Comparison of ENCODE assay signal across 11 cellular contexts in the genomic region with DNA sequence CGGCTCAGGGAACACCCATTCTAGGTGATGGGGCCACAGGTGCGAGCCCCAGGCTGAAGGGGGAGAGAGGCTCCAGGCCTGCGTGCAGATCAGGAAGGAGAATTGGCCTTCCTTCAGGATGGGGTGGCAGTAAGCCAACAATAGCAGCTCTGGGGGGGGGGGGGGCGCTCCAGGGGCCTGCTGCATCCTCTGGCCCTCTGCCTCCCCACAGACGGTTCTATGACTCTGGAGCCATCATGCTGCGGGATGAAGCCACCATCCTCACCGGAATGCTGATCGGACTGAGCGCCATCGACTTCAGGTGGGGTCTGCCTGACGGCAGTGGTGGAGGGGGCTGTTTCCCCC. TPM values are rescaled to one million over a fixed set of nuclear protein-coding genes. Genes with fewer than 3 reads are reported as not detected.
DNase-seq lines count a peak whose midpoint lies in the region; ATAC-seq and TF ChIP-seq lines count a peak whose summit lies in the region.
"Had no signal": no experiment of that assay in that cellular context is flagged by ENCODE, and none has a peak within 500 bp of the region (broad histone marks: within the 10 kb centered on the region; RNA-seq: fewer than 3 reads in every experiment).

No MANE protein-coding gene starts in this region.

- no peak overlapping the region for H3K9ac ChIP-seq in HUES64 (ENCODE audit: low read depth, low read length)

- H3K36me3 ChIP-seq in HUES64 (ENCODE audit: insufficient read depth, low read length) = peaks cover 3% of the 10 kb centered on the region

- peaks cover 47% of the 10 kb centered on the region for H3K27me3 Mint-ChIP-seq in activated CD4-positive, alpha-beta T cell treated with anti-CD3 and anti-CD28 coated beads, Interleukin-2, amount 10 ng/mL, durations not matched to agents 24 days and 14 days
- H3K27me3 Mint-ChIP-seq in central memory CD8-positive, alpha-beta T cell = peaks cover 48% of the 10 kb centered on the region
- peaks cover 49% of the 10 kb centered on the region for H3K27me3 Mint-ChIP-seq in osteocyte (ENCODE audit: unreplicated experiment)

- TF ChIP-seq CTCF in osteocyte (IDR thresholded peaks at IDR 0.05) = no peak

- H3K4me3 Mint-ChIP-seq in activated CD4-positive, alpha-beta T cell treated with anti-CD3 and anti-CD28 coated beads, Interleukin-2, amount 10 ng/mL, durations not matched to agents 24 days and 14 days = peak overlapping the region; percentile 23
- H3K4me3 Mint-ChIP-seq in central memory CD8-positive, alpha-beta T cell = peak overlapping the region; percentile 66
- H3K4me3 Mint-ChIP-seq in osteocyte (ENCODE audit: unreplicated experiment) = peak overlapping the region; percentile 42

- ATAC-seq in central memory CD8-positive, alpha-beta T cell (replicated peaks; ENCODE audit: extremely low read depth, poor library complexity, severe bottlenecking) = no peak
- ATAC-seq in activated CD4-positive, CD25-positive, alpha-beta regulatory T cell treated with anti-CD3 and anti-CD28 coated beads, Interleukin-2, amount 50 U/mL, for 24 hours = no peak
- ATAC-seq in HG02642 (IDR thresholded peaks at IDR 0.05; ENCODE audit: poor library complexity, unreplicated experiment) (no peak), esophagus mucosa (no peak)

- H3K36me3 Mint-ChIP-seq in activated CD4-positive, alpha-beta T cell treated with anti-CD3 and anti-CD28 coated beads, Interleukin-2, amount 10 ng/mL, durations not matched to agents 24 days and 14 days (ENCODE audit: low read depth) = peaks cover 12% of the 10 kb centered on the region
- H3K36me3 Mint-ChIP-seq in central memory CD8-positive, alpha-beta T cell (ENCODE audit: insufficient read depth) = peaks cover 10% of the 10 kb centered on the region
- peaks cover 4% of the 10 kb centered on the region for H3K36me3 Mint-ChIP-seq in osteocyte (ENCODE audit: unreplicated experiment)

- H3K27ac Mint-ChIP-seq in activated CD4-positive, alpha-beta T cell treated with anti-CD3 and anti-CD28 coated beads, Interleukin-2, amount 10 ng/mL, durations not matched to agents 24 days and 14 days = no peak overlapping the region
- no peak overlapping the region for H3K27ac Mint-ChIP-seq in central memory CD8-positive, alpha-beta T cell (ENCODE audit: low read depth)
- no peak overlapping the region for H3K27ac Mint-ChIP-seq in osteocyte (ENCODE audit: unreplicated experiment)
- H3K27ac Mint-ChIP-seq: activated CD4-positive, alpha-beta T cell treated with anti-CD3 and anti-CD28 coated beads for 36 hours had no signal

- no peaks in the 10 kb centered on the region for H3K9me3 Mint-ChIP-seq in activated CD4-positive, alpha-beta T cell treated with anti-CD3 and anti-CD28 coated beads, Interleukin-2, amount 10 ng/mL, durations not matched to agents 24 days and 14 days
- H3K9me3 Mint-ChIP-seq in central memory CD8-positive, alpha-beta T cell = no peaks in the 10 kb centered on the region
- no peaks in the 10 kb centered on the region for H3K9me3 Mint-ChIP-seq in osteocyte (ENCODE audit: unreplicated experiment)

- WGBS in HUES64 = 54% methylated on average over 10 of the region's 11 CpGs

- intact Hi-C loops in activated CD4-positive, alpha-beta T cell treated with anti-CD3 and anti-CD28 coated beads, Interleukin-2, amount 10 ng/mL, durations not matched to agents 24 days and 14 days (cut with micrococcal nuclease) = no loop called here

- H3K4me3 ChIP-seq in HUES64 (ENCODE audit: low read length) = peak overlapping the region; percentile 52

- H3K4me1 ChIP-seq in HUES64 (ENCODE audit: insufficient read depth, low read length) = 0 out of 2 replicates have a peak, but pooled peaks cover 2% of the 10 kb centered on the region

- no peaks in the 10 kb centered on the region for H3K9me3 ChIP-seq in HUES64 (ENCODE audit: insufficient read depth, low read depth, low read length)

- H3K27ac ChIP-seq in HUES64 (ENCODE audit: low read depth, low read length) = no peak overlapping the region
- H3K27ac ChIP-seq: RWPE1 had no signal

- H3K27me3 ChIP-seq in HUES64 (ENCODE audit: insufficient read depth, low read length) = peaks cover 33% of the 10 kb centered on the region

- DNase-seq in activated CD4-positive, alpha-beta T cell treated with anti-CD3 and anti-CD28 coated beads, Interleukin-2, amount 10 ng/mL, durations not matched to agents 24 days and 14 days = no peak
- no peak for DNase-seq in activated CD4-positive, alpha-beta T cell treated with anti-CD3 and anti-CD28 coated beads for 4 hours
- no peak for DNase-seq in central memory CD8-positive, alpha-beta T cell (ENCODE audit: low spot score in 2 of 2)
- no peak for DNase-seq in osteocyte (ENCODE audit: extremely low spot score, unreplicated experiment)
- DNase-seq: activated CD4-positive, alpha-beta T cell treated with anti-CD3 and anti-CD28 coated beads for 36 hours; amniotic stem cell had no signal

- H3K4me1 Mint-ChIP-seq in activated CD4-positive, alpha-beta T cell treated with anti-CD3 and anti-CD28 coated beads, Interleukin-2, amount 10 ng/mL, durations not matched to agents 24 days and 14 days = peaks cover 10% of the 10 kb centered on the region
- H3K4me1 Mint-ChIP-seq in central memory CD8-positive, alpha-beta T cell = peaks cover 22% of the 10 kb centered on the region
- peaks cover 11% of the 10 kb centered on the region for H3K4me1 Mint-ChIP-seq in osteocyte (ENCODE audit: unreplicated experiment)

RNA-seq across cellular contexts. Expression of a gene that starts 6.1 kb away (rescaled TPM):
- total RNA-seq in activated CD4-positive, alpha-beta T cell treated with anti-CD3 and anti-CD28 coated beads, Interleukin-2, amount 10 ng/mL, durations not matched to agents 24 days and 14 days = 0.42 TPM in 1 of 2 replicates, not detected in the other
- 2.1 TPM for polyA plus RNA-seq in HUES64 (2013, experiment 1 of 2)
- polyA plus RNA-seq in HUES64 (2013, experiment 2 of 2) = 1.8 TPM
- total RNA-seq in osteocyte (0.38 and 0.60 TPM in 2 replicates), esophagus mucosa (6.0 TPM)

RNA-seq across cellular contexts. Expression of a gene that starts 10.1 kb away (rescaled TPM):
- total RNA-seq in activated CD4-positive, alpha-beta T cell treated with anti-CD3 and anti-CD28 coated beads, Interleukin-2, amount 10 ng/mL, durations not matched to agents 24 days and 14 days = 172 TPM in 2 replicates
- 120 TPM for polyA plus RNA-seq in HUES64 (2013, experiment 1 of 2)
- polyA plus RNA-seq in HUES64 (2013, experiment 2 of 2) = 130 TPM
- total RNA-seq in osteocyte = 109 and 122 TPM in 2 replicates
- total RNA-seq in esophagus mucosa = 126 TPM

RNA-seq across cellular contexts. Expression of a gene that starts 30.6 kb away (rescaled TPM):
- total RNA-seq in activated CD4-positive, alpha-beta T cell treated with anti-CD3 and anti-CD28 coated beads, Interleukin-2, amount 10 ng/mL, durations not matched to agents 24 days and 14 days = 33.0 and 34.6 TPM in 2 replicates
- polyA plus RNA-seq in HUES64 (2013, experiment 1 of 2) = 71.7 TPM
- 92.4 TPM for polyA plus RNA-seq in HUES64 (2013, experiment 2 of 2)
- total RNA-seq in osteocyte (574 and 620 TPM in 2 replicates), esophagus mucosa (767 TPM)

RNA-seq across cellular contexts. Expression of a gene that starts 46.6 kb away (rescaled TPM):
- not detected in 2 replicates for total RNA-seq in activated CD4-positive, alpha-beta T cell treated with anti-CD3 and anti-CD28 coated beads, Interleukin-2, amount 10 ng/mL, durations not matched to agents 24 days and 14 days
- polyA plus RNA-seq in HUES64 (2013, experiment 1 of 2) = not detected
- not detected for polyA plus RNA-seq in HUES64 (2013, experiment 2 of 2)
- total RNA-seq in osteocyte (not detected in 2 replicates), esophagus mucosa (not detected)
- total RNA-seq: activated CD4-positive, alpha-beta T cell treated with anti-CD3 and anti-CD28 coated beads for 36 hours had no signal

RNA-seq across cellular contexts. Expression of a gene that starts 49.2 kb away (rescaled TPM):
- 0.21 and 0.26 TPM in 2 replicates for total RNA-seq in activated CD4-positive, alpha-beta T cell treated with anti-CD3 and anti-CD28 coated beads, Interleukin-2, amount 10 ng/mL, durations not matched to agents 24 days and 14 days
- 21.9 TPM for polyA plus RNA-seq in HUES64 (2013, experiment 1 of 2)
- polyA plus RNA-seq in HUES64 (2013, experiment 2 of 2) = 23.0 TPM
- total RNA-seq in osteocyte (26.1 and 26.9 TPM in 2 replicates), esophagus mucosa (1.1 TPM)

Comparison
In these comparisons a context has a peak if more than half of its experiments do, and no peak if none do; other contexts are left out.
1. RNA of a gene that starts 30.6 kb away (total RNA-seq): 767 TPM in esophagus mucosa (single experiment) and 574 to 620 TPM in osteocyte; 33.0 to 34.6 TPM in activated CD4-positive, alpha-beta T cell treated with anti-CD3 and anti-CD28 coated beads, Interleukin-2, amount 10 ng/mL, durations not matched to agents 24 days and 14 days; every median in the first group is over 10 times any median in the second.
2. Peak in every context shown above with its lines, with median percentiles within 50 percentile points of each other: H3K4me3 Mint-ChIP-seq.